ENCODE assay signal across 12 cellular contexts in the genomic region with DNA sequence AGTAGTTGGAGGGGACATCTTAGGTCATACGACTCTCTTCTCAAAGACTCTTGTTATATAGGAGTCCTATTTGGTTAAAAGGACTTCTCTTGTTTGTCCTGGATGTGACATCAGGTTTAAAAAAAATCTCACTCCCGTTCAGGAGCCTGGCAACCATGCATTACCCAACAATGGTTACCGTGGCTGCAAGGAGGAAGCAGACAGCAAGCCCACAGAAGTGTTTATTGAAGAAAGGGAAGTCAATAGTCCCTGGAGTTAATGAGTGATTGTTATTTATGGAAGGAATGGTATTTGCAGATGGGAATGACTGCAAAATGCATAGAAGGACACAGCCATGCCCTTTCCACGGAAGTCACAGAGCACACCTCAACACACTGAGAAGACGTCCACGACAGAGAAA.
A peak's percentile ranks its signal among the peaks of the same experiment; 100 is the strongest.
DNase-seq lines count a peak whose midpoint lies in the region; ATAC-seq and TF ChIP-seq lines count a peak whose summit lies in the region.
"Had no signal": no experiment of that assay in that cellular context is flagged by ENCODE, and none has a peak within 500 bp of the region (broad histone marks: within the 10 kb centered on the region; RNA-seq: fewer than 3 reads in every experiment).

No MANE protein-coding gene starts in this region.

- H3K4me3 ChIP-seq in fibroblast of pulmonary artery (replicated peaks; ENCODE audit: low read depth, low read length): no peak overlapping the region
- no peak overlapping the region for H3K4me3 ChIP-seq in mucosa of stomach (ENCODE audit: low read length)

- H3K4me1 ChIP-seq in mucosa of stomach (ENCODE audit: control insufficient read depth, insufficient read depth, low read length): peaks cover 37% of the 10 kb centered on the region

- ATAC-seq in HG02763 (IDR thresholded peaks at IDR 0.05; ENCODE audit: unreplicated experiment): no peak
- ATAC-seq in GM21723 (IDR thresholded peaks at IDR 0.05; ENCODE audit: unreplicated experiment): no peak

- no peaks in the 10 kb centered on the region for H3K9me3 ChIP-seq in mucosa of stomach (ENCODE audit: control insufficient read depth, low read length)
- H3K9me3 ChIP-seq: Caco-2 had no signal

- H3K27me3 Mint-ChIP-seq in immature natural killer cell (ENCODE audit: low read depth in 3 of 3): peaks cover 0 to 2% (median under 1%) of the 10 kb centered on the region in 3 donors
- H3K27me3 Mint-ChIP-seq: IgD-negative memory B cell had no signal

- H3K36me3 Mint-ChIP-seq in immature natural killer cell: no peaks in the 10 kb centered on the region
- H3K36me3 Mint-ChIP-seq: IgD-negative memory B cell had no signal

- peaks cover under 1 to 3% of the 10 kb centered on the region in 2 donors for H3K4me1 Mint-ChIP-seq in immature natural killer cell

- H3K27ac Mint-ChIP-seq in immature natural killer cell: no peak overlapping the region
- H3K27ac Mint-ChIP-seq: IgD-negative memory B cell had no signal

- H3K9me3 Mint-ChIP-seq in immature natural killer cell: no peaks in the 10 kb centered on the region
- H3K9me3 Mint-ChIP-seq: IgD-negative memory B cell had no signal

- peak overlapping the region; percentile 9 for H3K9ac ChIP-seq in mucosa of stomach (ENCODE audit: low read length)

- no peaks in the 10 kb centered on the region for H3K27me3 ChIP-seq in mucosa of stomach (ENCODE audit: control insufficient read depth, insufficient read depth, low read length)

- TF ChIP-seq CTCF in fibroblast of pulmonary artery (IDR thresholded peaks at IDR 0.05; ENCODE audit: low read length, missing control alignments): no peak

- DNase-seq in DMS53 (lab: John Stamatoyannopoulos, UW): peak; percentile 91
- peak; percentile 20 for DNase-seq in NCI-H2107 (lab: John Stamatoyannopoulos, UW)
- peak; percentile 45 for DNase-seq in fibroblast of pulmonary artery (ENCODE audit: low read depth)
- no peak for DNase-seq in C1 segment of cervical spinal cord (lab: John Stamatoyannopoulos, UW)
- DNase-seq in immature natural killer cell: no peak
- DNase-seq: NCI-H82, T-helper 1 cell had no signal

- H3K36me3 ChIP-seq in mucosa of stomach (ENCODE audit: control insufficient read depth, insufficient read depth, low read length): no peaks in the 10 kb centered on the region

- no peak overlapping the region for H3K4me3 Mint-ChIP-seq in immature natural killer cell
- H3K4me3 Mint-ChIP-seq: IgD-negative memory B cell had no signal

Comparison
In these comparisons a context has a peak if more than half of its experiments do, and no peak if none do; other contexts are left out.
1. DNase-seq: peak in DMS53 (single experiment), NCI-H2107 (single experiment) and fibroblast of pulmonary artery (single experiment); none in C1 segment of cervical spinal cord (0 of 14) and immature natural killer cell (0 of 3).